ENCODE assay signal across 16 cellular contexts in genomic region chr9:75814667-75815066, GRCh38.
"Had no signal": no experiment of that assay in that cellular context is flagged by ENCODE, and none has a peak within 500 bp of the region (broad histone marks: within the 10 kb centered on the region; RNA-seq: fewer than 3 reads in every experiment).

No MANE protein-coding gene starts in this region.

- H3K36me3 ChIP-seq: gastrocnemius medialis, right atrium auricular region, spleen, transverse colon had no signal

- H3K4me1 ChIP-seq: gastrocnemius medialis, right atrium auricular region, spleen, transverse colon had no signal

- DNase-seq: activated B cell treated with CpG ODN at 0.5 μM for 24 hours; activated CD4-positive, alpha-beta T cell treated with anti-CD3 and anti-CD28 coated beads, Interleukin-2, amount 10 ng/mL, durations not matched to agents 24 days and 14 days; activated naive CD4-positive, alpha-beta T cell treated with anti-CD3 and anti-CD28 coated beads, Interleukin-2, amount 50 U/mL, for 16 hours; activated T-cell treated with anti-CD3 and anti-CD28 coated beads for 4 hours; amniotic stem cell; dorsolateral prefrontal cortex; gastrocnemius medialis; left ventricle myocardium superior; naive B cell; spleen; stimulated activated CD4-positive, alpha-beta T cell treated with anti-CD3 and anti-CD28 coated beads, Interleukin-2, amount 100 ng/mL, for 24 hours; stimulated activated naive B cell treated with anti-CD40 and anti-IgM and Interleukin-4, amounts not matched to agents 10 μg/mL and 1 μg/mL and 100 μg/mL, for 72 hours; substantia nigra; transverse colon had no signal

- H3K27me3 ChIP-seq: gastrocnemius medialis, right atrium auricular region, spleen, transverse colon had no signal

- H3K4me3 ChIP-seq: dorsolateral prefrontal cortex, gastrocnemius medialis, right atrium auricular region, spleen, transverse colon had no signal

- ATAC-seq: gastrocnemius medialis; left ventricle myocardium superior; stimulated activated naive B cell treated with anti-CD40 and anti-IgM and Interleukin-4, amounts not matched to agents 10 μg/mL and 1 μg/mL and 100 μg/mL, for 72 hours had no signal

- H3K9me3 ChIP-seq: gastrocnemius medialis had no signal

- H3K27ac Mint-ChIP-seq: activated B cell treated with CpG ODN at 0.5 μM for 24 hours; activated CD4-positive, alpha-beta T cell treated with anti-CD3 and anti-CD28 coated beads, Interleukin-2, amount 10 ng/mL, durations not matched to agents 24 days and 14 days; naive B cell; stimulated activated naive B cell treated with anti-CD40 and anti-IgM and Interleukin-4, amounts not matched to agents 10 μg/mL and 1 μg/mL and 100 μg/mL, for 72 hours; T-helper 1 cell treated with Interleukin-12 subunit alpha and Interleukin-12 subunit beta and Interleukin-4 antibody, amounts not matched to agents 30 μg/mL and 1 μg/mL, for 36 hours had no signal

- H3K36me3 Mint-ChIP-seq: stimulated activated naive B cell treated with anti-CD40 and anti-IgM and Interleukin-4, amounts not matched to agents 10 μg/mL and 1 μg/mL and 100 μg/mL, for 72 hours had no signal

- H3K27ac ChIP-seq: dorsolateral prefrontal cortex, gastrocnemius medialis, right atrium auricular region, spleen, transverse colon had no signal
